13 cellular contexts compared by ENCODE assay signal in the genomic region with DNA sequence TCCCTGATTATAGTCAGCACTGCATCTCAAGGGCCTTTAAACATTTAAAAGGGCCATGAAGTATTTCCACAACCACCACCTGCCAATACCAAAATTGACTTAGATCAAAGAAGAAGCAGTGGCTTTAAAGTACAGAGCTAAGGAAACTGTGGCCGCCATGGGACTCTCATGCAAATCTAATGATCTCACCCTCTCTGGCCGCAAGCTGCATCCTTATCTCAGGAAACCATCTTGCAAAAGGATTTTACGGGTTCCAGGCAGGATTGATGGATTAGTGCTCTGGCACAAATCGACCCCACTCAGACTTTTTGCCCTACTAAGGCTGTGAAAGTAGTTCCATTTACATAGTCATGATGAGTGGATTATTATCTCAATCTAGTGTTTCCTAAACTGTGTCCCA. TPM values are rescaled to one million over a fixed set of nuclear protein-coding genes. Genes with fewer than 3 reads are reported as not detected.
A peak's percentile ranks its signal among the peaks of the same experiment; 100 is the strongest.
DNase-seq lines count a peak whose midpoint lies in the region; ATAC-seq and TF ChIP-seq lines count a peak whose summit lies in the region.
"Had no signal": no experiment of that assay in that cellular context is flagged by ENCODE, and none has a peak within 500 bp of the region (broad histone marks: within the 10 kb centered on the region; RNA-seq: fewer than 3 reads in every experiment).

No MANE protein-coding gene starts in this region.

- POLR2A ChIA-PET in HEK293 (lab: Yijun Ruan, JAX), result interaction anchor here (0.7 to 0.8 kb wide), 3 partner anchors 8 to 1136 kb away, joined by 3 read pairs; no protein-coding TSS in a partner anchor

- H3K4me1 ChIP-seq in BE2C (no peaks in the 10 kb centered on the region), HEK293 (ENCODE audit: control insufficient read depth, insufficient read depth, low read length) (peaks cover 11% of the 10 kb centered on the region)

- ATAC-seq in HG03095 (IDR thresholded peaks at IDR 0.05; ENCODE audit: unreplicated experiment), result no peak
- ATAC-seq in HG03097 (IDR thresholded peaks at IDR 0.05; ENCODE audit: low FRiP score, unreplicated experiment), result no peak
- no peak for ATAC-seq in GM19023 (IDR thresholded peaks at IDR 0.05; ENCODE audit: unreplicated experiment)

- peak overlapping the region; percentile 16; the same call in 1 of the 2 replicates for H3K27ac ChIP-seq in HEK293 (ENCODE audit: extremely low read depth, low read depth, low read length)
- H3K27ac ChIP-seq: stomach had no signal

- TF ChIP-seq CTCF in BE2C (IDR thresholded peaks at IDR 0.05; ENCODE audit: low read depth, low read length), result no peak
- TF ChIP-seq CTCF in HEK293 (tag by site-specific recombination; IDR thresholded peaks at IDR 0.05), result no peak

- H3K4me3 ChIP-seq in BE2C (ENCODE audit: low read depth, low read length), result no peak overlapping the region
- H3K4me3 ChIP-seq in HEK293 (ENCODE audit: low read depth, low read length), result no peak overlapping the region
- H3K4me3 ChIP-seq: stomach had no signal

- DNase-seq in BE2C (peak; percentile 12), SW480 (ENCODE audit: low spot score) (peak; percentile 36), islet precursor cell (peak; percentile 98), RKO (ENCODE audit: low spot score) (no peak)
- DNase-seq: activated B cell treated with CpG ODN at 0.5 μM for 24 hours; activated T-cell treated with anti-CD3 and anti-CD28 coated beads, Interleukin-2, amount 50 U/mL, for 1 hour; central memory CD4-positive, alpha-beta T cell; glutamatergic neuron; stomach had no signal

- H3K9me3 ChIP-seq in BE2C (no peaks in the 10 kb centered on the region), HEK293 (ENCODE audit: control insufficient read depth, insufficient read depth, low read depth, low read length) (no peaks in the 10 kb centered on the region)
- H3K9me3 ChIP-seq: stomach had no signal

- no peaks in the 10 kb centered on the region for H3K27me3 ChIP-seq in BE2C
- H3K27me3 ChIP-seq: stomach had no signal

- H3K36me3 ChIP-seq in BE2C (no peaks in the 10 kb centered on the region), HEK293 (ENCODE audit: control insufficient read depth in 2 of 2, insufficient read depth in 1 of 2, low read length in 2 of 2) (peaks cover 0 to 3% of the 10 kb centered on the region in 2 experiments; a peak in 1 of 3 replicates)
- H3K36me3 ChIP-seq: stomach had no signal

- CTCF ChIA-PET in HEK293 (lab: Yijun Ruan, JAX), result interaction anchor here (0.6 to 2.1 kb wide), 5 partner anchors 8 to 500 kb away, joined by 3 to 13 read pairs (median 3); a partner anchor contains a TSS

TF ChIP-seq in HEK293, 187 proteins besides CTCF, POLR2A, EP300 and RAD21 (continues in another document):
- TF ChIP-seq, protein P1, sequence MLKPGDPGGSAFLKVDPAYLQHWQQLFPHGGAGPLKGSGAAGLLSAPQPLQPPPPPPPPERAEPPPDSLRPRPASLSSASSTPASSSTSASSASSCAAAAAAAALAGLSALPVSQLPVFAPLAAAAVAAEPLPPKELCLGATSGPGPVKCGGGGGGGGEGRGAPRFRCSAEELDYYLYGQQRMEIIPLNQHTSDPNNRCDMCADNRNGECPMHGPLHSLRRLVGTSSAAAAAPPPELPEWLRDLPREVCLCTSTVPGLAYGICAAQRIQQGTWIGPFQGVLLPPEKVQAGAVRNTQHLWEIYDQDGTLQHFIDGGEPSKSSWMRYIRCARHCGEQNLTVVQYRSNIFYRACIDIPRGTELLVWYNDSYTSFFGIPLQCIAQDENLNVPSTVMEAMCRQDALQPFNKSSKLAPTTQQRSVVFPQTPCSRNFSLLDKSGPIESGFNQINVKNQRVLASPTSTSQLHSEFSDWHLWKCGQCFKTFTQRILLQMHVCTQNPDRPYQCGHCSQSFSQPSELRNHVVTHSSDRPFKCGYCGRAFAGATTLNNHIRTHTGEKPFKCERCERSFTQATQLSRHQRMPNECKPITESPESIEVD (tag by site-specific recombination; IDR thresholded peaks at IDR 0.05), result peak; percentile 76
- no peak for TF ChIP-seq ZNF48 (tag by site-specific recombination; IDR thresholded peaks at IDR 0.05)
- TF ChIP-seq TRIM28 (IDR thresholded peaks at IDR 0.05; ENCODE audit: borderline replicate concordance, low read length), result peak; percentile 79
- no peak for TF ChIP-seq ZNF549 (tag by site-specific recombination; IDR thresholded peaks at IDR 0.05)
- peak; percentile 93 for TF ChIP-seq GLIS1 (tag by site-specific recombination; IDR thresholded peaks at IDR 0.05)
- peak; percentile 68; the same call in 1 of the 2 replicates for TF ChIP-seq ZSCAN30 (tag by site-specific recombination; IDR thresholded peaks at IDR 0.05)
- TF ChIP-seq, protein P2, sequence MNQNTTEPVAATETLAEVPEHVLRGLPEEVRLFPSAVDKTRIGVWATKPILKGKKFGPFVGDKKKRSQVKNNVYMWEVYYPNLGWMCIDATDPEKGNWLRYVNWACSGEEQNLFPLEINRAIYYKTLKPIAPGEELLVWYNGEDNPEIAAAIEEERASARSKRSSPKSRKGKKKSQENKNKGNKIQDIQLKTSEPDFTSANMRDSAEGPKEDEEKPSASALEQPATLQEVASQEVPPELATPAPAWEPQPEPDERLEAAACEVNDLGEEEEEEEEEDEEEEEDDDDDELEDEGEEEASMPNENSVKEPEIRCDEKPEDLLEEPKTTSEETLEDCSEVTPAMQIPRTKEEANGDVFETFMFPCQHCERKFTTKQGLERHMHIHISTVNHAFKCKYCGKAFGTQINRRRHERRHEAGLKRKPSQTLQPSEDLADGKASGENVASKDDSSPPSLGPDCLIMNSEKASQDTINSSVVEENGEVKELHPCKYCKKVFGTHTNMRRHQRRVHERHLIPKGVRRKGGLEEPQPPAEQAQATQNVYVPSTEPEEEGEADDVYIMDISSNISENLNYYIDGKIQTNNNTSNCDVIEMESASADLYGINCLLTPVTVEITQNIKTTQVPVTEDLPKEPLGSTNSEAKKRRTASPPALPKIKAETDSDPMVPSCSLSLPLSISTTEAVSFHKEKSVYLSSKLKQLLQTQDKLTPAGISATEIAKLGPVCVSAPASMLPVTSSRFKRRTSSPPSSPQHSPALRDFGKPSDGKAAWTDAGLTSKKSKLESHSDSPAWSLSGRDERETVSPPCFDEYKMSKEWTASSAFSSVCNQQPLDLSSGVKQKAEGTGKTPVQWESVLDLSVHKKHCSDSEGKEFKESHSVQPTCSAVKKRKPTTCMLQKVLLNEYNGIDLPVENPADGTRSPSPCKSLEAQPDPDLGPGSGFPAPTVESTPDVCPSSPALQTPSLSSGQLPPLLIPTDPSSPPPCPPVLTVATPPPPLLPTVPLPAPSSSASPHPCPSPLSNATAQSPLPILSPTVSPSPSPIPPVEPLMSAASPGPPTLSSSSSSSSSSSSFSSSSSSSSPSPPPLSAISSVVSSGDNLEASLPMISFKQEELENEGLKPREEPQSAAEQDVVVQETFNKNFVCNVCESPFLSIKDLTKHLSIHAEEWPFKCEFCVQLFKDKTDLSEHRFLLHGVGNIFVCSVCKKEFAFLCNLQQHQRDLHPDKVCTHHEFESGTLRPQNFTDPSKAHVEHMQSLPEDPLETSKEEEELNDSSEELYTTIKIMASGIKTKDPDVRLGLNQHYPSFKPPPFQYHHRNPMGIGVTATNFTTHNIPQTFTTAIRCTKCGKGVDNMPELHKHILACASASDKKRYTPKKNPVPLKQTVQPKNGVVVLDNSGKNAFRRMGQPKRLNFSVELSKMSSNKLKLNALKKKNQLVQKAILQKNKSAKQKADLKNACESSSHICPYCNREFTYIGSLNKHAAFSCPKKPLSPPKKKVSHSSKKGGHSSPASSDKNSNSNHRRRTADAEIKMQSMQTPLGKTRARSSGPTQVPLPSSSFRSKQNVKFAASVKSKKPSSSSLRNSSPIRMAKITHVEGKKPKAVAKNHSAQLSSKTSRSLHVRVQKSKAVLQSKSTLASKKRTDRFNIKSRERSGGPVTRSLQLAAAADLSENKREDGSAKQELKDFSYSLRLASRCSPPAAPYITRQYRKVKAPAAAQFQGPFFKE (tag by site-specific recombination; IDR thresholded peaks at IDR 0.05; ENCODE audit: borderline replicate concordance), result no peak
- TF ChIP-seq ZNF473 (tag by site-specific recombination; IDR thresholded peaks at IDR 0.05), result no peak
- TF ChIP-seq OSR2 (tag by site-specific recombination; IDR thresholded peaks at IDR 0.05), result peak; percentile 33; the same call in 1 of the 2 replicates
- TF ChIP-seq, protein P3, sequence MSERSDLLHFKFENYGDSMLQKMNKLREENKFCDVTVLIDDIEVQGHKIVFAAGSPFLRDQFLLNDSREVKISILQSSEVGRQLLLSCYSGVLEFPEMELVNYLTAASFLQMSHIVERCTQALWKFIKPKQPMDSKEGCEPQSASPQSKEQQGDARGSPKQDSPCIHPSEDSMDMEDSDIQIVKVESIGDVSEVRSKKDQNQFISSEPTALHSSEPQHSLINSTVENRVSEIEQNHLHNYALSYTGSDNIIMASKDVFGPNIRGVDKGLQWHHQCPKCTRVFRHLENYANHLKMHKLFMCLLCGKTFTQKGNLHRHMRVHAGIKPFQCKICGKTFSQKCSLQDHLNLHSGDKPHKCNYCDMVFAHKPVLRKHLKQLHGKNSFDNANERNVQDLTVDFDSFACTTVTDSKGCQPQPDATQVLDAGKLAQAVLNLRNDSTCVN (tag by site-specific recombination; optimal IDR thresholded peaks at IDR 0.05), result peak; percentile 9
- TF ChIP-seq, protein P4, sequence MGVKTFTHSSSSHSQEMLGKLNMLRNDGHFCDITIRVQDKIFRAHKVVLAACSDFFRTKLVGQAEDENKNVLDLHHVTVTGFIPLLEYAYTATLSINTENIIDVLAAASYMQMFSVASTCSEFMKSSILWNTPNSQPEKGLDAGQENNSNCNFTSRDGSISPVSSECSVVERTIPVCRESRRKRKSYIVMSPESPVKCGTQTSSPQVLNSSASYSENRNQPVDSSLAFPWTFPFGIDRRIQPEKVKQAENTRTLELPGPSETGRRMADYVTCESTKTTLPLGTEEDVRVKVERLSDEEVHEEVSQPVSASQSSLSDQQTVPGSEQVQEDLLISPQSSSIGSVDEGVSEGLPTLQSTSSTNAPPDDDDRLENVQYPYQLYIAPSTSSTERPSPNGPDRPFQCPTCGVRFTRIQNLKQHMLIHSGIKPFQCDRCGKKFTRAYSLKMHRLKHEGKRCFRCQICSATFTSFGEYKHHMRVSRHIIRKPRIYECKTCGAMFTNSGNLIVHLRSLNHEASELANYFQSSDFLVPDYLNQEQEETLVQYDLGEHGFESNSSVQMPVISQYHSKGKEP (tag by site-specific recombination; IDR thresholded peaks at IDR 0.05), result peak; percentile 77
- 0 out of 2 replicates have a peak, but pooled peaks have one; percentile 20 for TF ChIP-seq ZNF596 (tag by site-specific recombination; IDR thresholded peaks at IDR 0.05)
- TF ChIP-seq ZNF302 (tag by site-specific recombination; IDR thresholded peaks at IDR 0.05; ENCODE audit: low read depth), result no peak
- no peak for TF ChIP-seq ZNF707 (tag by site-specific recombination; IDR thresholded peaks at IDR 0.05)
- TF ChIP-seq BCL11B (tag by site-specific recombination; IDR thresholded peaks at IDR 0.05; ENCODE audit: low read depth), result no peak

RNA-seq across cellular contexts. Expression of a gene that starts 22.6 kb away (rescaled TPM):
- not detected for polyA plus RNA-seq in BE2C (2012; ENCODE audit: insufficient read depth, insufficient read length, low read depth)
